Comparison of ENCODE assay signal across 8 cellular contexts in genomic region chr5:140488141-140488540, GRCh38. TPM values are rescaled to one million over a fixed set of nuclear protein-coding genes. Genes with fewer than 3 reads are reported as not detected.
DNase-seq lines count a peak whose midpoint lies in the region; TF ChIP-seq lines count a peak whose summit lies in the region.
"Not testable (repeated sequence)": the region's sequence is repeated elsewhere in the genome, so short reads cannot be mapped to it uniquely, and the experiment has no call there.
"Had no signal": no experiment of that assay in that cellular context is flagged by ENCODE, and none has a peak within 500 bp of the region (broad histone marks: within the 10 kb centered on the region; RNA-seq: fewer than 3 reads in every experiment).

No MANE protein-coding gene starts in this region.

- TF ChIP-seq CTCF in RWPE1 (conservative IDR thresholded peaks at IDR 0.05; ENCODE audit: low read depth); fibroblast of lung (conservative IDR thresholded peaks at IDR 0.05 in 1 of 2, IDR thresholded peaks at IDR 0.05 in 1 of 2; ENCODE audit: low read depth in 1 of 2, low read length in 2 of 2); nephron progenitor cell (IDR thresholded peaks at IDR 0.05): not testable (repeated sequence)

- not testable (repeated sequence) for H3K9ac ChIP-seq in fibroblast of lung (ENCODE audit: insufficient read depth, low read length)

- H3K9me3 ChIP-seq in fibroblast of lung (ENCODE audit: control insufficient read depth, insufficient read depth, low read depth, low read length), result not testable (repeated sequence)

- CTCF ChIA-PET in RWPE1 (lab: Yijun Ruan, JAX), result interaction anchor here (0.6 kb wide), 1 partner anchor 225 kb away, joined by 4 read pairs; no protein-coding TSS in a partner anchor

- POLR2A ChIA-PET in RWPE1 (lab: Yijun Ruan, JAX; ENCODE audit: low non-redundant PET), result not testable (repeated sequence)

- H3K36me3 ChIP-seq in fibroblast of lung (ENCODE audit: control insufficient read depth, insufficient read depth, low read length), result not testable (repeated sequence)

- H3K27me3 Mint-ChIP-seq in nephron progenitor cell (ENCODE audit: low read depth, poor library complexity), result not testable (repeated sequence)

- peak overlapping the region; percentile 21; the same call in 1 of the 2 replicates for H3K27ac ChIP-seq in RWPE1
- H3K27ac ChIP-seq in fibroblast of lung (ENCODE audit: insufficient read depth, low read length), result not testable (repeated sequence)

- not testable (repeated sequence) for H3K4me2 ChIP-seq in fibroblast of lung (ENCODE audit: extremely low read depth, insufficient read depth, low read length)

- H3K27me3 ChIP-seq in fibroblast of lung (ENCODE audit: control insufficient read depth, insufficient read depth, low read length), result not testable (repeated sequence)

- H3K4me1 ChIP-seq in fibroblast of lung (ENCODE audit: control insufficient read depth, extremely low read depth, insufficient read depth, low read length), result not testable (repeated sequence)

- H3K4me3 Mint-ChIP-seq in nephron progenitor cell, result not testable (repeated sequence)

- not testable (repeated sequence) for H4K20me1 ChIP-seq in fibroblast of lung (ENCODE audit: control insufficient read depth, extremely low read depth, insufficient read depth, low read length)

- H3K36me3 Mint-ChIP-seq in nephron progenitor cell (ENCODE audit: low read depth), result peaks cover 36% of the 10 kb centered on the region

- peak overlapping the region; percentile 42 for H3K27ac Mint-ChIP-seq in nephron progenitor cell

- DNase-seq in EL (peak; percentile 6), HCEC 1CT (peak; percentile 29), M059J (ENCODE audit: low read depth) (peak; percentile 30), astrocyte of the hippocampus (ENCODE audit: low read depth, low spot score) (peak; percentile 5), fibroblast of lung (ENCODE audit: low read depth in 2 of 2) (peak; percentile 6 to 12)
- not testable (repeated sequence) for DNase-seq in RWPE1 (ENCODE audit: low spot score); nephron progenitor cell

- not testable (repeated sequence) for H3K4me1 Mint-ChIP-seq in nephron progenitor cell

- H3K79me2 ChIP-seq in fibroblast of lung (ENCODE audit: control insufficient read depth, insufficient read depth, low read length), result not testable (repeated sequence)

- H2AFZ ChIP-seq in fibroblast of lung (ENCODE audit: low read length), result not testable (repeated sequence)

- not testable (repeated sequence) for H3K4me3 ChIP-seq in fibroblast of lung (replicated peaks in 1 of 4; ENCODE audit: control extremely low read depth in 1 of 4, insufficient read depth in 1 of 4, low read depth in 3 of 4, low read length in 4 of 4)

- H3K9me3 Mint-ChIP-seq in nephron progenitor cell, result not testable (repeated sequence)

RNA-seq across cellular contexts. Expression of gene EIF4EBP3, which starts 59.3 kb away (rescaled TPM):
- not detected in 2 replicates for total RNA-seq in M059J (2014; rRNA removed; shearing (Covaris generic))
- 1.8 and 2.3 TPM in 2 replicates for total RNA-seq in fibroblast of lung
- 3.0 and 3.1 TPM in 2 replicates for polyA plus RNA-seq in fibroblast of lung
- 8.2 and 9.5 TPM in 2 replicates for polyA plus RNA-seq in fibroblast of lung (2012)
- polyA minus RNA-seq in fibroblast of lung (ENCODE audit: low replicate concordance), result 6.2 TPM in 1 of 2 replicates, not detected in the other
- total RNA-seq: A172 had no signal
